Comparison of ENCODE assay signal across 8 cellular contexts in the genomic region with DNA sequence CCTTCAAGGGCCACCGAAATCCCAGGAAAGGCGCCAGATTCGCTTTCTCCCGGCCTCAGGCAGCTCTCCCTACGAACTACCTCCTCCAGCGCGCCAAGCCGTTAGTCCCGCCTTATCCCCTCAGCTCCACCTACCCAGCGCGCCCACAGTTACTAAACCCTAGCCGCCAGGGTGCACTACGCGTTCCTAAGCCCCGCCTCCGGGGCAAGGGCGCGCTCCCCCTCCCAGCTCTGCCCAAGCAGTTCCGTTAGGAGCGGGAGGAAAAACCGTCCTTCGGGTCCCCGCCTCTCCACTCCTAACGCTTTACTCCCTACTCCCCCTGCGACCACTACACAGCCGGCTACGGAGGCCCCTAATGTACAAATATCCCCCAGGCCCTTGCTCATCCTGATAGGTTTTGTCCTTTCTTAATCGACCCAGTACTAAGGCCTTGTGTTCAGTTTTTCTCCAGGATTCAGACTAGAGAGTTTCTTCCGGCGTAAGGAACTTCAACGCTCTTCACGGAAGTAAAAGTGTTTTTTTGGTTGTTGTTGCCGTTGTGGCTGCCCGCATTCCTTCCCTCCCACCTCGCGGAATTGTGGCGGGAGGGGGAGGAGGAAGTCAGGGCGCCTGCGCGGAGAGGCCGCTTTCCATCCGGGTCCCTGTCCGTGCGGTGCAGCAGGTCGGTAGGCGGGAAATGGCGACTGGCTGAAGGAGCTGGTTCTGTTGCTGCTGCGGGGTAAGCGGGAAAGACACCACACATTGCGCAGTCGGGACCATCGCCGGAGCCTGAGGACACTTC. TPM values are rescaled to one million over a fixed set of nuclear protein-coding genes. Genes with fewer than 3 reads are reported as not detected.
DNase-seq lines count a peak whose midpoint lies in the region; ATAC-seq and TF ChIP-seq lines count a peak whose summit lies in the region.

A gene (plus strand): TSS at position 655 of the 781 bp plus-strand sequence. CDS start 31,386 bp downstream, outside the sequence.

- H3K27me3 ChIP-seq in ascending aorta (no peaks in the 10 kb centered on the region), right cardiac atrium (ENCODE audit: control insufficient read depth, insufficient read depth) (no peaks in the 10 kb centered on the region), vagina (no peaks in the 10 kb centered on the region)

- H3K27ac ChIP-seq in ascending aorta (peak within 1 kb of the TSS; percentile 97), right cardiac atrium (ENCODE audit: low read length) (peak within 1 kb of the TSS; percentile 66), vagina (peak within 1 kb of the TSS; percentile 89)

- peak within 1 kb of the TSS; percentile 99 for H3K27ac Mint-ChIP-seq in T-helper 2 cell treated with Interferon-gamma antibody and Interleukin-4, amounts not matched to agents 5 μg/mL and 100 μg/mL, for 36 hours

- DNase-seq in NCI-H1930 (lab: John Stamatoyannopoulos, UW) (peak; percentile 98), ascending aorta (ENCODE audit: low spot score in 2 of 2) (peak; percentile 92 to 99), right cardiac atrium (peak; percentile 99), putamen (ENCODE audit: low spot score) (peak; percentile 98), vagina (ENCODE audit: extremely low spot score in 2 of 2) (peak in 1 of 2 donors; percentile 97)
- peak; percentile 94 for DNase-seq in T-helper 2 cell treated with Interferon-gamma antibody and Interleukin-4, amounts not matched to agents 5 μg/mL and 100 μg/mL, for 36 hours (ENCODE audit: low spot score)

- H3K9me3 Mint-ChIP-seq in T-helper 2 cell treated with Interferon-gamma antibody and Interleukin-4, amounts not matched to agents 5 μg/mL and 100 μg/mL, for 36 hours: no peaks in the 10 kb centered on the region

- ATAC-seq in GM18505 (IDR thresholded peaks at IDR 0.05; ENCODE audit: unreplicated experiment) (peak; percentile 89), HG02973 (IDR thresholded peaks at IDR 0.05; ENCODE audit: unreplicated experiment) (peak; percentile 81), right cardiac atrium (peak; percentile 99 to 100)

- TF ChIP-seq POLR2A in GM18505 (IDR thresholded peaks at IDR 0.05; ENCODE audit: borderline replicate concordance, extremely low read depth, insufficient read depth, insufficient read length) (peak; percentile 69), vagina (IDR thresholded peaks at IDR 0.05) (peak in 1 of 2 donors; percentile 21)

- peaks cover 2% of the 10 kb centered on the region for H3K27me3 Mint-ChIP-seq in T-helper 2 cell treated with Interferon-gamma antibody and Interleukin-4, amounts not matched to agents 5 μg/mL and 100 μg/mL, for 36 hours (ENCODE audit: low read depth)

- H3K4me3 Mint-ChIP-seq in T-helper 2 cell treated with Interferon-gamma antibody and Interleukin-4, amounts not matched to agents 5 μg/mL and 100 μg/mL, for 36 hours: peak within 1 kb of the TSS; percentile 98

- no peaks in the 10 kb centered on the region for H3K9me3 ChIP-seq in ascending aorta
- no peaks in the 10 kb centered on the region for H3K9me3 ChIP-seq in right cardiac atrium (ENCODE audit: control insufficient read depth, low read length)
- H3K9me3 ChIP-seq in vagina: no peaks in the 10 kb centered on the region

- no peaks in the 10 kb centered on the region for H3K36me3 ChIP-seq in ascending aorta
- H3K36me3 ChIP-seq in vagina: no peaks in the 10 kb centered on the region

- peaks cover 0 to 11% of the 10 kb centered on the region in 2 donors for H3K4me1 ChIP-seq in ascending aorta
- no peaks in the 10 kb centered on the region for H3K4me1 ChIP-seq in right cardiac atrium (ENCODE audit: control insufficient read depth, insufficient read depth, low read length)
- H3K4me1 ChIP-seq in vagina: peaks cover 33% of the 10 kb centered on the region

- TF ChIP-seq CTCF in ascending aorta (IDR thresholded peaks at IDR 0.05): peak in 1 of 3 experiments; percentile 44
- peak in 2 of 3 experiments; percentile 19 to 44 for TF ChIP-seq CTCF in vagina (IDR thresholded peaks at IDR 0.05)

- peaks cover 38% of the 10 kb centered on the region for H3K4me1 Mint-ChIP-seq in T-helper 2 cell treated with Interferon-gamma antibody and Interleukin-4, amounts not matched to agents 5 μg/mL and 100 μg/mL, for 36 hours (ENCODE audit: low read depth)

- peaks cover 17% of the 10 kb centered on the region for H3K36me3 Mint-ChIP-seq in T-helper 2 cell treated with Interferon-gamma antibody and Interleukin-4, amounts not matched to agents 5 μg/mL and 100 μg/mL, for 36 hours (ENCODE audit: low read depth)

- intact Hi-C loops in ascending aorta (cut with DNase I) (loop anchor here (1.0 to 5.0 kb wide), 5 partner anchors 109 to 300 kb away; a partner anchor contains a TSS), right cardiac atrium (cut with DNase I) (no loop called here), vagina (cut with DNase I) (no loop called here)

- peak within 1 kb of the TSS; percentile 81 to 84 for H3K4me3 ChIP-seq in ascending aorta
- H3K4me3 ChIP-seq in right cardiac atrium (ENCODE audit: low read length): peak within 1 kb of the TSS; percentile 88
- H3K4me3 ChIP-seq in vagina: peak within 1 kb of the TSS; percentile 66 to 81

- WGBS in right cardiac atrium: under 1% methylated on average over 53 of the region's 53 CpGs

RNA-seq across cellular contexts. Expression of the gene that starts here (rescaled TPM):
- 2.6 TPM for total RNA-seq in ascending aorta
- total RNA-seq in right cardiac atrium: 10 to 100 TPM; 18.5 to 25.7 (median 22.8) TPM
- 4.8 TPM for polyA plus RNA-seq in right cardiac atrium
- 37.1 TPM for total RNA-seq in vagina
